Comparison of ENCODE assay signal across 12 cellular contexts in the genomic region with DNA sequence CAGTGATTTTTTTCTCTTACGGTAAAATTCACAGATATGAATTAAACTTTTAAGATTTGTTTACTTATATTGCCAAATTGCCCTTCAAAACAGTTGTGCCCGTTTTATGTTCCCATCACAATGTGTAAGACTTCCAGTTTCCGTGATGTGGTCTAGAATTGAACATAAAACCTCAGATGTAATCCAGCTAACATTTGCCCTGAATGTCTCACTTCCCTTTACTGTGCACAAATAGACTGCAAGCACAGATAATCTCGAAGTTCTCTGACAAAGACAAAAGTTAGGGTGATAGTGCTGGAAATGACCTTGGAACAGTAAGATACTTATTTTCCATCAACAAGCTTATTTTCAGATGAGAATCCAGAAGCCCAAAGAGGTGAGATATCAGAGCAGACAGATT.
DNase-seq lines count a peak whose midpoint lies in the region; ATAC-seq and TF ChIP-seq lines count a peak whose summit lies in the region.
"Had no signal": no experiment of that assay in that cellular context is flagged by ENCODE, and none has a peak within 500 bp of the region (broad histone marks: within the 10 kb centered on the region; RNA-seq: fewer than 3 reads in every experiment).

No MANE protein-coding gene starts in this region.

- intact Hi-C loops in left colon (cut with DNase I, micrococcal nuclease) = no loop called here

- ATAC-seq in GM18520 (IDR thresholded peaks at IDR 0.05; ENCODE audit: unreplicated experiment) = no peak
- no peak for ATAC-seq in left colon

- no peak for TF ChIP-seq CTCF in GM20000 (IDR thresholded peaks at IDR 0.05; ENCODE audit: extremely low read depth, missing control alignments)

- peak; percentile 49 to 63 for DNase-seq in AML-193 (lab: John Stamatoyannopoulos, UW)
- DNase-seq in GM20000 (ENCODE audit: low spot score) = peak; percentile 16
- DNase-seq in MV-4-11 (lab: John Stamatoyannopoulos, UW) = peak; percentile 97
- peak; percentile 15 for DNase-seq in fibroblast of gingiva (ENCODE audit: low read depth)
- no peak for DNase-seq in stimulated activated CD4-positive, alpha-beta T cell treated with anti-CD3 and anti-CD28 coated beads, Interleukin-2, amount 100 ng/mL, for 24 hours
- no peak for DNase-seq in AG08396 (ENCODE audit: low spot score)
- no peak for DNase-seq in left colon
- DNase-seq: activated T-cell treated with anti-CD3 and anti-CD28 coated beads, Interleukin-2, amount 50 U/mL, for 1 hour; aorta; DND-41; effector memory CD4-positive, alpha-beta T cell had no signal

Comparison
In these comparisons a context has a peak if more than half of its experiments do, and no peak if none do; other contexts are left out.
1. DNase-seq: peak in AML-193 (2 of 2), GM20000 (single experiment), MV-4-11 (single experiment) and fibroblast of gingiva (single experiment); none in stimulated activated CD4-positive, alpha-beta T cell treated with anti-CD3 and anti-CD28 coated beads, Interleukin-2, amount 100 ng/mL, for 24 hours (0 of 2), AG08396 (single experiment) and left colon (0 of 2).